18 cellular contexts compared by ENCODE assay signal in genomic region chr5:91397791-91398190, GRCh38. TPM values are rescaled to one million over a fixed set of nuclear protein-coding genes. Genes with fewer than 3 reads are reported as not detected.
DNase-seq lines count a peak whose midpoint lies in the region; ATAC-seq and TF ChIP-seq lines count a peak whose summit lies in the region.
"Had no signal": no experiment of that assay in that cellular context is flagged by ENCODE, and none has a peak within 500 bp of the region (broad histone marks: within the 10 kb centered on the region; RNA-seq: fewer than 3 reads in every experiment).

No MANE protein-coding gene starts in this region.

- no peaks in the 10 kb centered on the region for H3K9me2 ChIP-seq in PC-3 (replicated peaks; ENCODE audit: low read length)

- H3F3A ChIP-seq in PC-3 (ENCODE audit: low read length, unreplicated experiment), result no peaks in the 10 kb centered on the region

- H3K36me3 ChIP-seq in osteoblast (ENCODE audit: insufficient read depth, low read length) (no peaks in the 10 kb centered on the region), PC-3 (ENCODE audit: low read depth, low read length) (no peaks in the 10 kb centered on the region)
- H3K36me3 ChIP-seq: breast epithelium, esophagus muscularis mucosa, vagina had no signal

- H3K79me2 ChIP-seq in osteoblast (ENCODE audit: insufficient read depth, low read length) (no peaks in the 10 kb centered on the region), PC-3 (ENCODE audit: low read length) (no peaks in the 10 kb centered on the region)

- H3K27me3 Mint-ChIP-seq in activated CD4-positive, alpha-beta T cell treated with anti-CD3 and anti-CD28 coated beads, Interleukin-2, amount 10 ng/mL, durations not matched to agents 7 days and 5 days, result no peaks in the 10 kb centered on the region
- H3K27me3 Mint-ChIP-seq: T-cell had no signal

- H3K4me1 Mint-ChIP-seq in activated CD4-positive, alpha-beta T cell treated with anti-CD3 and anti-CD28 coated beads, Interleukin-2, amount 10 ng/mL, durations not matched to agents 7 days and 5 days, result peaks cover 12% of the 10 kb centered on the region

- TF ChIP-seq CTCF in osteoblast (IDR thresholded peaks at IDR 0.05; ENCODE audit: extremely low read depth, low read depth, low read length) (no peak), coronary artery (IDR thresholded peaks at IDR 0.05) (no peak), PC-3 (conservative IDR thresholded peaks at IDR 0.05; ENCODE audit: low read depth, low read length) (no peak)

- H3K4me3 Mint-ChIP-seq in activated CD4-positive, alpha-beta T cell treated with anti-CD3 and anti-CD28 coated beads, Interleukin-2, amount 10 ng/mL, durations not matched to agents 7 days and 5 days, result no peak overlapping the region
- H3K4me3 Mint-ChIP-seq: HFFc6, T-cell had no signal

- H3K36me3 Mint-ChIP-seq in activated CD4-positive, alpha-beta T cell treated with anti-CD3 and anti-CD28 coated beads, Interleukin-2, amount 10 ng/mL, durations not matched to agents 7 days and 5 days (ENCODE audit: low read depth), result peaks cover 2% of the 10 kb centered on the region
- H3K36me3 Mint-ChIP-seq: activated naive CD4-positive, alpha-beta T cell treated with anti-CD3 and anti-CD28 coated beads, Interleukin-2, amount 50 U/mL, for 72 hours had no signal

- H3K9me3 ChIP-seq in osteoblast (ENCODE audit: low read depth, low read length), result no peaks in the 10 kb centered on the region
- no peaks in the 10 kb centered on the region for H3K9me3 ChIP-seq in PC-3 (ENCODE audit: low read length)
- H3K9me3 ChIP-seq: breast epithelium, esophagus muscularis mucosa, vagina had no signal

- peak overlapping the region; percentile 1 for H2AFZ ChIP-seq in osteoblast (ENCODE audit: low read length)
- H2AFZ ChIP-seq in PC-3 (ENCODE audit: low read length), result no peak overlapping the region

- no peak for DNase-seq in activated CD4-positive, alpha-beta T cell treated with anti-CD3 and anti-CD28 coated beads, Interleukin-2, amount 10 ng/mL, durations not matched to agents 7 days and 5 days
- DNase-seq in activated CD4-positive, alpha-beta T cell treated with anti-CD3 and anti-CD28 coated beads, Interleukin-2, amount 50 U/mL, for 1 hour, result no peak
- DNase-seq in osteoblast (ENCODE audit: insufficient read length, low spot score, missing footprints) (no peak), coronary artery (ENCODE audit: low spot score) (no peak), PC-3 (no peak)
- DNase-seq: activated CD4-positive, CD25-positive, alpha-beta regulatory T cell treated with anti-CD3 and anti-CD28 coated beads, Interleukin-2, amount 50 U/mL, for 72 hours; HFFc6; islet precursor cell; NCI-H1417 treated with DMSO at 0.1 percent for 48 hours; T-cell had no signal

- ATAC-seq in GM21825 (IDR thresholded peaks at IDR 0.05; ENCODE audit: unreplicated experiment) (peak; percentile 74), HG03442 (IDR thresholded peaks at IDR 0.05; ENCODE audit: unreplicated experiment) (peak; percentile 79), GM19397 (IDR thresholded peaks at IDR 0.05; ENCODE audit: unreplicated experiment) (no peak), PC-3 (no peak)
- ATAC-seq: activated naive CD4-positive, alpha-beta T cell treated with anti-CD3 and anti-CD28 coated beads, Interleukin-2, amount 50 U/mL, for 72 hours; T-cell had no signal

- POLR2A ChIA-PET in activated CD4-positive, alpha-beta T cell treated with anti-CD3 and anti-CD28 coated beads, Interleukin-2, amount 10 ng/mL, durations not matched to agents 7 days and 5 days (lab: Charles Lee), result no interaction called here
- POLR2A ChIA-PET in PC-3 (lab: Charles Lee; ENCODE audit: unreplicated experiment), result no interaction called here

- H3K4me3 ChIP-seq in osteoblast (ENCODE audit: insufficient read depth, low read length), result no peak overlapping the region
- H3K4me3 ChIP-seq in coronary artery, result no peak overlapping the region
- no peak overlapping the region for H3K4me3 ChIP-seq in PC-3 (ENCODE audit: low read length)
- H3K4me3 ChIP-seq: breast epithelium, esophagus muscularis mucosa, vagina had no signal

- BruUV-seq in PC-3 (replicated peaks; lab: Mats Ljungman, UMichigan), result no TSS peak

- CTCF ChIA-PET in activated CD4-positive, alpha-beta T cell treated with anti-CD3 and anti-CD28 coated beads, Interleukin-2, amount 10 ng/mL, durations not matched to agents 7 days and 5 days (lab: Charles Lee), result interaction anchor here (1.1 to 2.7 kb wide), 2 partner anchors 13 to 203 kb away, joined by 3 to 8 read pairs; no protein-coding TSS in a partner anchor
- CTCF ChIA-PET in PC-3 (lab: Charles Lee), result no interaction called here

- H3K4me2 ChIP-seq in osteoblast (ENCODE audit: insufficient read depth, low read length) (no peak overlapping the region), PC-3 (ENCODE audit: low read length) (no peak overlapping the region)

- H3K27ac Mint-ChIP-seq in activated CD4-positive, alpha-beta T cell treated with anti-CD3 and anti-CD28 coated beads, Interleukin-2, amount 10 ng/mL, durations not matched to agents 7 days and 5 days, result peak overlapping the region; percentile 65
- H3K27ac Mint-ChIP-seq: HFFc6, T-cell had no signal

- no peaks in the 10 kb centered on the region for H3K4me1 ChIP-seq in osteoblast (ENCODE audit: insufficient read depth, low read length)
- H3K4me1 ChIP-seq in PC-3 (ENCODE audit: insufficient read depth, low read length), result no peaks in the 10 kb centered on the region
- H3K4me1 ChIP-seq: breast epithelium, esophagus muscularis mucosa, vagina had no signal

- H3K27ac ChIP-seq in osteoblast (ENCODE audit: low read depth, low read length) (no peak overlapping the region), coronary artery (no peak overlapping the region), PC-3 (ENCODE audit: low read length) (no peak overlapping the region)
- H3K27ac ChIP-seq: breast epithelium, C4-2B, esophagus muscularis mucosa, vagina had no signal

- H3K9me3 Mint-ChIP-seq in activated CD4-positive, alpha-beta T cell treated with anti-CD3 and anti-CD28 coated beads, Interleukin-2, amount 10 ng/mL, durations not matched to agents 7 days and 5 days, result no peaks in the 10 kb centered on the region
- H3K9me3 Mint-ChIP-seq: activated naive CD4-positive, alpha-beta T cell treated with anti-CD3 and anti-CD28 coated beads, Interleukin-2, amount 50 U/mL, for 72 hours; HFFc6; T-cell had no signal

- H4K20me1 ChIP-seq in osteoblast (ENCODE audit: insufficient read depth, low read length) (no peaks in the 10 kb centered on the region), PC-3 (ENCODE audit: low read length) (no peaks in the 10 kb centered on the region)

- H3K9ac ChIP-seq in PC-3 (ENCODE audit: low read length), result no peak overlapping the region

- intact Hi-C loops in PC-3 (cut with micrococcal nuclease), result no loop called here

- H3K27me3 ChIP-seq in osteoblast (ENCODE audit: insufficient read depth, low read length) (no peaks in the 10 kb centered on the region), PC-3 (ENCODE audit: low read length) (no peaks in the 10 kb centered on the region)
- H3K27me3 ChIP-seq: breast epithelium, esophagus muscularis mucosa, vagina had no signal

RNA-seq across cellular contexts. Expression of gene ARRDC3, which starts 14.7 kb away (rescaled TPM):
- 10 to 100 TPM; 34.1 to 35.0 TPM for total RNA-seq in activated CD4-positive, alpha-beta T cell treated with anti-CD3 and anti-CD28 coated beads, Interleukin-2, amount 10 ng/mL, durations not matched to agents 7 days and 5 days
- 93.1 and 101 TPM in 2 replicates for total RNA-seq in osteoblast
- total RNA-seq in PC-3 (2014; rRNA removed), result 39.5 and 40.3 TPM in 2 replicates

Comparison
In these comparisons a context has a peak if more than half of its experiments do, and no peak if none do; other contexts are left out.
1. ATAC-seq: peak in GM21825 (single experiment) and HG03442 (single experiment); none in GM19397 (single experiment) and PC-3 (single experiment).